In the genomic region with DNA sequence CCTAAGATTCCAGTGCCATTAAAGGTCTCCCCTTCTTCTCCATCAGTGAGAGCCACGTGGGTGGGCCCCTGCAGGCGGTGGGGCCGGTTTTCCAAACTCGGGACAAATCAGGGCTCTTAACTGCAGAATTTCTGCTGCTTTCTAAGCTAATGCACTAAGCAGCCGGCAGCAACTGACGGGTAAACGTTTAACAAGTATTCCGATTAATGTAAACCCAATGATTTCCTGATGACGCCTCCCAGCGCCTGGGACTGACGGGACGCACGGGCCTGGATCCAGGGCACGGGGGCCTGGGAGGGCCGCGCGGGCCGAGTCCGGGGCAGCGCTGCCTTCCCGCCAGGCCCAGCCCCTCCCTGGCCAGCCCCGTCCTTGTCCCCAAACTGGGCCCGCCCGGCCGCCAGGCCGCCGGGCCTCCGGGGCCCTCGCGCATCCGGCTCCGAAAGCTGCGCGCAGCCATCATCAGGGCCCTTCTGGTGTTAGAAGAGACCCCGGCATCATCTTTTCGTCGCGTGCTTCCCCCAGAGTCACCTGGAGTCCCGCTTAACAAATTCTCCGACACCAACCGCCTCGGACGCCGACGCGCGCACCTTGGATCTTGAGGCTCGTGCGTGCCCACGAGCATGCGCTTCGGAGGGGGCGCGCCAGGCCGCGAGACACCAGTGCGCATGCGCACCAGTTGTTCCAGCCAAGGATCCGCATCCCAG, we compare ENCODE assay signal across 8 cellular contexts. TPM values are rescaled to one million over a fixed set of nuclear protein-coding genes. Genes with fewer than 3 reads are reported as not detected.
DNase-seq lines count a peak whose midpoint lies in the region; ATAC-seq and TF ChIP-seq lines count a peak whose summit lies in the region.

Gene MLH3 (minus strand): TSS at position 616 of the 704 bp plus-strand sequence. CDS start 1,812 bp downstream, outside the sequence.

- ATAC-seq in GM21717 (IDR thresholded peaks at IDR 0.05; ENCODE audit: unreplicated experiment): peak; percentile 70
- peak; percentile 78 for ATAC-seq in RWPE2 (ENCODE audit: low read depth)
- ATAC-seq in natural killer cell: peak; percentile 85 to 87 (median 87)

- no peaks in the 10 kb centered on the region for H3K9me3 ChIP-seq in RWPE2 (ENCODE audit: severe bottlenecking)

- H3K27ac ChIP-seq in RWPE2 (ENCODE audit: poor library complexity, severe bottlenecking): peak within 1 kb of the TSS; percentile 18

- H3K36me3 ChIP-seq in RWPE2 (ENCODE audit: low read depth): peaks cover 46% of the 10 kb centered on the region

- TF ChIP-seq CTCF in LNCaP clone FGC (IDR thresholded peaks at IDR 0.05; ENCODE audit: control insufficient read depth, extremely low read depth, insufficient read depth) (0 out of 2 replicates have a peak, but pooled peaks have one; percentile 5), RWPE2 (IDR thresholded peaks at IDR 0.05; ENCODE audit: poor library complexity, severe bottlenecking) (no peak), natural killer cell (IDR thresholded peaks at IDR 0.05) (no peak)

- no peaks in the 10 kb centered on the region for H3K36me3 Mint-ChIP-seq in natural killer cell

- H3K27me3 Mint-ChIP-seq in natural killer cell (ENCODE audit: low read depth in 2 of 2): no peaks in the 10 kb centered on the region

- H3K4me3 ChIP-seq in LNCaP clone FGC (ENCODE audit: low read depth, low read length) (peak within 1 kb of the TSS; percentile 62), RWPE2 (ENCODE audit: severe bottlenecking) (peak within 1 kb of the TSS; percentile 44)

- H3K4me1 Mint-ChIP-seq in natural killer cell: peaks cover 20 to 38% of the 10 kb centered on the region in 2 donors

- peaks cover 17% of the 10 kb centered on the region for H3K4me1 ChIP-seq in RWPE2 (ENCODE audit: insufficient read depth, poor library complexity, severe bottlenecking)

- H3K9me3 Mint-ChIP-seq in natural killer cell: no peaks in the 10 kb centered on the region

- peak within 1 kb of the TSS; percentile 94 for H3K4me3 Mint-ChIP-seq in natural killer cell

- H3K27me3 ChIP-seq in RWPE2 (ENCODE audit: insufficient read depth, poor library complexity, severe bottlenecking): no peaks in the 10 kb centered on the region

- intact Hi-C loops in natural killer cell (cut with micrococcal nuclease): loop anchor here (1.0 kb wide), 1 partner anchor 12 kb away; no protein-coding TSS in a partner anchor

- H3K27ac Mint-ChIP-seq in natural killer cell: peak within 1 kb of the TSS; percentile 93 to 94

- DNase-seq in D341Med (ENCODE audit: low spot score) (peak; percentile 95), LNCaP clone FGC (ENCODE audit: low read depth) (no peak), RWPE2 (ENCODE audit: low spot score) (peak; percentile 77), fibroblast of peridontal ligament (ENCODE audit: extremely low read depth) (peak; percentile 74), natural killer cell (peak; percentile 78)
- peak; percentile 70 for DNase-seq in activated T-helper 9 cell treated with anti-CD3 and anti-CD28 coated beads, Interleukin-2, amount 50 U/mL, for 16 hours (ENCODE audit: low read depth)
- DNase-seq in stimulated activated naive CD4-positive, alpha-beta T cell (lab: John Stamatoyannopoulos, UW): peak; percentile 57 to 84 (median 73)

RNA-seq across cellular contexts. Expression of gene MLH3, which starts in this region (rescaled TPM):
- total RNA-seq in natural killer cell: 10 to 100 TPM; 15.5 to 20.7 (median 19.1) TPM
